Comparison of ENCODE assay signal across 8 cellular contexts in the genomic region with DNA sequence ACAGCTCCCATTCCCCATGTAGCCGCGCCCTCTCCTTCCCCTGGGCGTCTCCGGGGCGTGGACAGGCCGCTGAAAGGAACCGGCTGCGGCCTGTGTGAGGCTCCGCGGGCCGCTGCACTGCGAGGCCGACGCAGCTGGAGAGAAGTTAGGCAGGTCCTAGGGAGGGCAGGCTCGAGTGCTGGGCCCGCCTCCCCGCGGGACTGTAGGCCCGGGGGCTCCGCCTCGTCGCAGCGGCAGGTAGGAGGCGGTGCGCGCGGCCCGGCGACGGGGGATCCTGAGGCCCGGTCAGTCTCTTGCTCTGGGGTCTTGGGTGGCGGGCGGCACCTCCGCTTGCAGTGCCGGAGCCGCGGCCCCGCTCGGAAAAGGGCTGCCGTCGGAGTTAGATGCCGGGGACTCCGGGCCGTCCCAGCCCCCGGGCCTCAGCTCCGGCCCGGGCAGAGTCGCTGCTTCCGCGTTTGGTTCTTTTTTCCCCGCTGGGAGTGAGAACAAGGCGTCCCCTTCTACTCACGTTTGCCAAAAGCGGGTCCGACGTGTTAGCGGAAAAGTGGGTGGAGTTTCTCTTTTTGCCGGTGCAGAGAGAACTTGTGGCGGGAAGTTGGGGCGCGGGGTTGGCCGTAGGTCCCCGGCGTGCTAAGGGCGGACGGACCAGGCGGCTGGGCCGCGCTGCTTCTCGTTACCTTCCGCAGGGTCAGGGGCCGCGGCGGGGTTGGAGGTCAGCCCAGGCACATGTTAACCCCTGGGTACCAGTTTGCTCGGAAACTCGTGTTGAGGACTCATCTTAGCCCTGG.
DNase-seq lines count a peak whose midpoint lies in the region; ATAC-seq and TF ChIP-seq lines count a peak whose summit lies in the region.

TSS of gene VRK2 (plus strand) at position 222 of the 788 bp plus-strand sequence. CDS start 2,026 bp downstream, outside the sequence.

- peaks cover 35% of the 10 kb centered on the region for H3K4me1 ChIP-seq in DND-41 (ENCODE audit: insufficient read depth, low read length)

- H3K4me3 ChIP-seq in DND-41 (ENCODE audit: low read depth in 1 of 2, low read length in 2 of 2) = peak within 1 kb of the TSS; percentile 43 to 68; a peak in 3 of 4 replicates

- H3K9ac ChIP-seq in DND-41 (ENCODE audit: low read depth, low read length) = peak within 1 kb of the TSS; percentile 78

- H3K27me3 ChIP-seq in DND-41 (ENCODE audit: insufficient read depth, low read length, poor library complexity) = no peaks in the 10 kb centered on the region

- H3K9me3 ChIP-seq in DND-41 (ENCODE audit: insufficient read depth, low read length, severe bottlenecking) (no peaks in the 10 kb centered on the region), KOPT-K1 (ENCODE audit: insufficient read depth, low read length, poor library complexity, severe bottlenecking) (no peaks in the 10 kb centered on the region)

- peak; percentile 90 for ATAC-seq in DND-41 (ENCODE audit: insufficient read depth, low read depth)
- ATAC-seq in GM21723 (IDR thresholded peaks at IDR 0.05; ENCODE audit: unreplicated experiment) = peak; percentile 85

- peak within 1 kb of the TSS; percentile 75 for H3K27ac ChIP-seq in DND-41 (ENCODE audit: low read length)
- peak within 1 kb of the TSS; percentile 69 for H3K27ac ChIP-seq in KOPT-K1 (ENCODE audit: low read depth, low read length, poor library complexity, severe bottlenecking)

- H4K20me1 ChIP-seq in DND-41 (ENCODE audit: insufficient read depth, low read length) = no peaks in the 10 kb centered on the region

- H3K4me2 ChIP-seq in DND-41 (ENCODE audit: insufficient read depth, low read length) = peak within 1 kb of the TSS; percentile 70

- DNase-seq in DND-41 = peak; percentile 86
- DNase-seq in SHP77 (lab: John Stamatoyannopoulos, UW) = peak; percentile 98
- DNase-seq in activated gamma-delta T cell treated with anti-CD3 and anti-CD28 coated beads, Interleukin-2, amount 50 U/mL, for 16 hours (ENCODE audit: low read depth) = peak; percentile 58
- peak; percentile 87 for DNase-seq in foreskin melanocyte
- DNase-seq in non-pigmented ciliary epithelial cell (ENCODE audit: low read depth) = peak; percentile 63
- peak; percentile 51 for DNase-seq in superior temporal gyrus (ENCODE audit: extremely low spot score)

- peak within 1 kb of the TSS; percentile 88 for H2AFZ ChIP-seq in DND-41 (ENCODE audit: low read depth, low read length)

- H3K36me3 ChIP-seq in DND-41 (ENCODE audit: insufficient read depth, low read length) (peaks cover 5% of the 10 kb centered on the region; the same call in 1 of the 2 replicates), KOPT-K1 (ENCODE audit: insufficient read depth, low read length) (peaks cover 5% of the 10 kb centered on the region; the same call in 1 of the 2 replicates)

- TF ChIP-seq CTCF in DND-41 (IDR thresholded peaks at IDR 0.05; ENCODE audit: borderline replicate concordance, extremely low read depth, low read length, poor library complexity, severe bottlenecking) = no peak

- H3K79me2 ChIP-seq in DND-41 (ENCODE audit: insufficient read depth, low read length) = peaks cover 3% of the 10 kb centered on the region

Comparison
In these comparisons a context has a peak if more than half of its experiments do, and no peak if none do; other contexts are left out.
1. Peak in every context shown above with its lines: DNase-seq, ATAC-seq, H3K4me3 ChIP-seq and H3K27ac ChIP-seq.